ENCODE assay signal across 8 cellular contexts in the genomic region with DNA sequence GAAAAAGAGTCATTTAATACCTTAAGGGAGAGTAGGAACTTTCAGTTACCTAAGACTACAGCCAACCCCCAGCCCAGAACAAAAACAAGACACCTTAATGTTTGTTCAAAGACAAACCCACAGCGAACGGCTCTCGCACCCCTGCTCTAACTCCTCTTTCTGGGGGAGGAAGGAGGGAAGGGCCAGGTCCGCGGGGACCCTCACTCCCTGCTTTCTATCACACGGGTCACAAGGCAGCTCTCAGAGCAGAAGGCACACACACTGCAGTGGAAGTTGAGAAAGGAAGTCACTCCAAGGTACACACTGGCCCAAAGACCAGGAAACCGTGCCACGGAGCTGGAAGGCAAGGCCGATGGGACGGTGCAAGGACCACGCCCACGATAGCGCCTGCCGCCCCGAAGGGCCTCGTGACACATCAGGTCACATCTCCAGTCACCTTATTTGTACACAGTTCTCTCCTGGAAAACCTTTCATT. TPM values are rescaled to one million over a fixed set of nuclear protein-coding genes. Genes with fewer than 3 reads are reported as not detected.
DNase-seq lines count a peak whose midpoint lies in the region; ATAC-seq and TF ChIP-seq lines count a peak whose summit lies in the region.

No MANE protein-coding gene starts in this region.

- H3K4me3 ChIP-seq in GM12865 (ENCODE audit: low read depth, low read length) (peak overlapping the region; percentile 44), fibroblast of mammary gland (ENCODE audit: control insufficient read depth, low read depth, low read length) (no peak overlapping the region)

- ATAC-seq in GM19463 (IDR thresholded peaks at IDR 0.05; ENCODE audit: unreplicated experiment) (peak; percentile 24), HG03196 (IDR thresholded peaks at IDR 0.05; ENCODE audit: unreplicated experiment) (peak; percentile 26)

- DNase-seq in GM12865 (ENCODE audit: low read depth) (peak; percentile 79), fibroblast of mammary gland (ENCODE audit: low read depth) (peak; percentile 18), NCI-H2107 treated with DMSO at 0.1 percent for 48 hours (lab: John Stamatoyannopoulos, UW; ENCODE audit: unreplicated experiment) (no peak), NCI-H524 treated with DMSO at 0.1 percent for 48 hours (lab: John Stamatoyannopoulos, UW) (no peak), NCI-H1930 (lab: John Stamatoyannopoulos, UW) (no peak), H4 (ENCODE audit: low spot score) (no peak)

- TF ChIP-seq CTCF in GM12865 (IDR thresholded peaks at IDR 0.05; ENCODE audit: insufficient read depth, low read depth, low read length, missing control alignments) (no peak), fibroblast of mammary gland (conservative IDR thresholded peaks at IDR 0.05; ENCODE audit: control insufficient read depth, insufficient read depth, low read depth, low read length) (no peak)

RNA-seq across cellular contexts. Expression of a gene that starts 10.0 kb away (rescaled TPM):
- not detected in 2 replicates for total RNA-seq in H4 (2014; rRNA removed; shearing (Covaris generic))

RNA-seq across cellular contexts. Expression of a gene that starts 23.3 kb away (rescaled TPM):
- total RNA-seq in H4 (2014; rRNA removed; shearing (Covaris generic)): 118 and 119 TPM in 2 replicates

Comparison
In these comparisons a context has a peak if more than half of its experiments do, and no peak if none do; other contexts are left out.
1. DNase-seq: peak in GM12865 (single experiment) and fibroblast of mammary gland (single experiment); none in NCI-H2107 treated with DMSO at 0.1 percent for 48 hours (single experiment), NCI-H524 treated with DMSO at 0.1 percent for 48 hours (single experiment), NCI-H1930 (0 of 2) and H4 (single experiment).